25 cellular contexts compared by ENCODE assay signal in the genomic region with DNA sequence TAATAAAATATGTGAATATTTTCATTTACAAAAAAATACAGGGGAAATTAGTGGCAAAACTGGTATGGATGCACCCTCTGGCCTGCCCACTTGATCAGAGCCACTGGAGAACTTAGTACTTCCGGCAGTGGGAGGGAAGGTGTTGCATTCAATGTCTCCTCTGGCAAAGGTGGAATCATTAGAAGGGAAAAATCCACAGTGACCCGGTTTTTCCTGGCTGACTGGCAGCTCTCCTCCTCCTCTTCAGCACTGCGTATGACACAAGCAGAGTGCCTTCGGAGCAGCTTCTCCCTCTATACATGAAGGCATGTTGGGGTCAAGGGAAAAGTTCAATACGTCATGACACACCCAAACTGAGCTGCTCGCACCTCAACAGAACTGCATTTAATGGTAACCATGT.
"Had no signal": no experiment of that assay in that cellular context is flagged by ENCODE, and none has a peak within 500 bp of the region (broad histone marks: within the 10 kb centered on the region; RNA-seq: fewer than 3 reads in every experiment).

No MANE protein-coding gene starts in this region.

- H3K4me1 ChIP-seq: left ventricle myocardium inferior, neural progenitor cell, parathyroid adenoma, right atrium auricular region, right lobe of liver, thyroid gland had no signal

- H3K79me2 ChIP-seq: parathyroid adenoma had no signal

- H3K9me3 ChIP-seq: left ventricle myocardium inferior, neutrophil, psoas muscle, right atrium auricular region, right lobe of liver, thyroid gland, transverse colon, upper lobe of left lung had no signal

- H2AFZ ChIP-seq: neural progenitor cell, parathyroid adenoma had no signal

- H3K4me3 Mint-ChIP-seq: immature natural killer cell; mesothelial cell of epicardium; naive B cell; natural killer cell; nephron progenitor cell; neural progenitor cell; stimulated activated memory B cell treated with anti-CD40 and anti-IgM and Interleukin-4, amounts not matched to agents 10 μg/mL and 1 μg/mL and 100 μg/mL, for 72 hours had no signal

- H3K9ac ChIP-seq: neural progenitor cell, parathyroid adenoma had no signal

- H3K27ac ChIP-seq: left ventricle myocardium inferior, neural progenitor cell, neutrophil, parathyroid adenoma, right atrium auricular region, right lobe of liver, thyroid gland, transverse colon, upper lobe of left lung had no signal

- H3K4me3 ChIP-seq: left ventricle myocardium inferior, lung, neural progenitor cell, psoas muscle, right atrium auricular region, right lobe of liver, smooth muscle cell, thyroid gland, transverse colon, upper lobe of left lung had no signal

- H3K4me2 ChIP-seq: neural progenitor cell, smooth muscle cell had no signal

- FAIRE-seq: islet of Langerhans had no signal

- DNase-seq: hypothalamus, immature natural killer cell, kidney, left ventricle myocardium inferior, mesendoderm, naive B cell, natural killer cell, nephron progenitor cell, occipital lobe, right lobe of liver, substantia nigra, thyroid gland had no signal

- H3K27me3 ChIP-seq: neural progenitor cell, right atrium auricular region, right lobe of liver, thyroid gland, transverse colon, upper lobe of left lung had no signal

- H3K27ac Mint-ChIP-seq: mesothelial cell of epicardium; naive B cell; natural killer cell; nephron progenitor cell; neural progenitor cell; stimulated activated memory B cell treated with anti-CD40 and anti-IgM and Interleukin-4, amounts not matched to agents 10 μg/mL and 1 μg/mL and 100 μg/mL, for 72 hours had no signal

- H3K36me3 ChIP-seq: neural progenitor cell, neutrophil had no signal

- H3K9me3 Mint-ChIP-seq: immature natural killer cell; mesothelial cell of epicardium; naive B cell; natural killer cell; nephron progenitor cell; neural progenitor cell; stimulated activated memory B cell treated with anti-CD40 and anti-IgM and Interleukin-4, amounts not matched to agents 10 μg/mL and 1 μg/mL and 100 μg/mL, for 72 hours; stimulated activated naive CD8-positive, alpha-beta T cell treated with anti-CD3 and anti-CD28 coated beads, Interleukin-15, amount 100 ng/mL, for 72 hours had no signal

- H3K4me1 Mint-ChIP-seq: immature natural killer cell, naive B cell, natural killer cell, neural progenitor cell had no signal

- H3K27me3 Mint-ChIP-seq: naive B cell; stimulated activated memory B cell treated with anti-CD40 and anti-IgM and Interleukin-4, amounts not matched to agents 10 μg/mL and 1 μg/mL and 100 μg/mL, for 72 hours; stimulated activated naive CD8-positive, alpha-beta T cell treated with anti-CD3 and anti-CD28 coated beads, Interleukin-15, amount 100 ng/mL, for 72 hours had no signal
